In genomic region chr10:26494018-26494417, GRCh38 we compare ENCODE assay signal across 15 cellular contexts. TPM values are rescaled to one million over a fixed set of nuclear protein-coding genes. Genes with fewer than 3 reads are reported as not detected.
DNase-seq lines count a peak whose midpoint lies in the region; ATAC-seq, FAIRE-seq and TF ChIP-seq lines count a peak whose summit lies in the region.
"Had no signal": no experiment of that assay in that cellular context is flagged by ENCODE, and none has a peak within 500 bp of the region (broad histone marks: within the 10 kb centered on the region; RNA-seq: fewer than 3 reads in every experiment).

No MANE protein-coding gene starts in this region.

- no peak for TF ChIP-seq RAD21 in A549 (conservative IDR thresholded peaks at IDR 0.05 in 1 of 2, IDR thresholded peaks at IDR 0.05 in 1 of 2)

- H4K20me1 ChIP-seq in neural progenitor cell (ENCODE audit: low read depth) = no peaks in the 10 kb centered on the region

- H3K4me3 Mint-ChIP-seq in CD8-positive, alpha-beta memory T cell = no peak overlapping the region
- H3K4me3 Mint-ChIP-seq in activated naive CD8-positive, alpha-beta T cell treated with anti-CD3 and anti-CD28 coated beads, Interleukin-2, amount 50 U/mL, for 24 hours = no peak overlapping the region
- no peak overlapping the region for H3K4me3 Mint-ChIP-seq in neural progenitor cell
- H3K4me3 Mint-ChIP-seq: CD14-positive monocyte, H9 had no signal

- TF ChIP-seq CTCF in A549 (IDR thresholded peaks at IDR 0.05) (no peak), neutrophil (IDR thresholded peaks at IDR 0.05) (no peak), neural progenitor cell (IDR thresholded peaks at IDR 0.05) (no peak)

- H3K9me3 Mint-ChIP-seq in CD8-positive, alpha-beta memory T cell = peaks cover 0 to 2% (median 0%) of the 10 kb centered on the region in 5 donors
- no peaks in the 10 kb centered on the region for H3K9me3 Mint-ChIP-seq in activated naive CD8-positive, alpha-beta T cell treated with anti-CD3 and anti-CD28 coated beads, Interleukin-2, amount 50 U/mL, for 24 hours
- H3K9me3 Mint-ChIP-seq in neural progenitor cell = no peaks in the 10 kb centered on the region

- no peak for ATAC-seq in A549
- ATAC-seq in activated naive CD8-positive, alpha-beta T cell treated with anti-CD3 and anti-CD28 coated beads, Interleukin-2, amount 50 U/mL, for 24 hours = peak; percentile 86
- ATAC-seq in HG03280 (IDR thresholded peaks at IDR 0.05; ENCODE audit: unreplicated experiment) = no peak

- H3K36me3 Mint-ChIP-seq in CD8-positive, alpha-beta memory T cell = peaks cover 16 to 71% (median 17%) of the 10 kb centered on the region in 3 donors
- peaks cover 62% of the 10 kb centered on the region for H3K36me3 Mint-ChIP-seq in activated naive CD8-positive, alpha-beta T cell treated with anti-CD3 and anti-CD28 coated beads, Interleukin-2, amount 50 U/mL, for 24 hours (ENCODE audit: low read depth)
- H3K36me3 Mint-ChIP-seq in neural progenitor cell = no peaks in the 10 kb centered on the region

- no peak overlapping the region for H3K4me3 ChIP-seq in A549
- no peak overlapping the region for H3K4me3 ChIP-seq in CD8-positive, alpha-beta memory T cell (ENCODE audit: low read length)
- H3K4me3 ChIP-seq in neutrophil (ENCODE audit: low read depth in 1 of 2, low read length in 1 of 2) = no peak overlapping the region
- H3K4me3 ChIP-seq in neural progenitor cell = no peak overlapping the region

- H3K27me3 Mint-ChIP-seq in CD8-positive, alpha-beta memory T cell = no peaks in the 10 kb centered on the region
- no peaks in the 10 kb centered on the region for H3K27me3 Mint-ChIP-seq in activated naive CD8-positive, alpha-beta T cell treated with anti-CD3 and anti-CD28 coated beads, Interleukin-2, amount 50 U/mL, for 24 hours
- H3K27me3 Mint-ChIP-seq in neural progenitor cell (ENCODE audit: insufficient read depth, low read depth) = peaks cover 2% of the 10 kb centered on the region

- H3K4me1 ChIP-seq in A549 (peaks cover 33% of the 10 kb centered on the region), neutrophil (ENCODE audit: control insufficient read depth in 1 of 2, insufficient read depth in 1 of 2, low read depth in 1 of 2, low read length in 1 of 2) (peaks cover 32 to 36% of the 10 kb centered on the region in 2 experiments), neural progenitor cell (no peaks in the 10 kb centered on the region)
- H3K4me1 ChIP-seq in CD8-positive, alpha-beta memory T cell (ENCODE audit: insufficient read depth, low read length) = peaks cover 3% of the 10 kb centered on the region

- no peak for TF ChIP-seq EP300 in A549 (IDR thresholded peaks at IDR 0.05)

- DNase-seq in A549 (ENCODE audit: low read depth in 1 of 2, low spot score in 1 of 2) (no peak), neural progenitor cell (ENCODE audit: low spot score) (no peak), superior temporal gyrus (ENCODE audit: extremely low spot score) (no peak)
- no peak for DNase-seq in CD8-positive, alpha-beta memory T cell
- no peak for DNase-seq in activated naive CD8-positive, alpha-beta T cell treated with anti-CD3 and anti-CD28 coated beads, Interleukin-2, amount 50 U/mL, for 24 hours
- DNase-seq: Calu3, H9, NCI-H187, NCI-H345, NCI-H526 treated with DMSO at 0.1 percent for 48 hours, SHP77 treated with DMSO at 0.1 percent for 48 hours had no signal

- no peaks in the 10 kb centered on the region for H3K27me3 ChIP-seq in CD8-positive, alpha-beta memory T cell (ENCODE audit: insufficient read depth, low read length, poor library complexity, severe bottlenecking)
- H3K27me3 ChIP-seq in neutrophil = no peaks in the 10 kb centered on the region
- H3K27me3 ChIP-seq in neural progenitor cell = no peaks in the 10 kb centered on the region

- no peak overlapping the region for H2AFZ ChIP-seq in neural progenitor cell (replicated peaks)

- no peak for FAIRE-seq in A549 (lab: Jason Lieb, UNC)

- H3K27ac Mint-ChIP-seq in CD8-positive, alpha-beta memory T cell = peak overlapping the region in 5 of 8 donors; percentile 27 to 72 (median 57)
- H3K27ac Mint-ChIP-seq in activated naive CD8-positive, alpha-beta T cell treated with anti-CD3 and anti-CD28 coated beads, Interleukin-2, amount 50 U/mL, for 24 hours = peak overlapping the region; percentile 62
- H3K27ac Mint-ChIP-seq in neural progenitor cell = no peak overlapping the region
- H3K27ac Mint-ChIP-seq: H9 had no signal

- WGBS in A549 (ENCODE audit: missing lambda C conversion rate) = 89% methylated on average over 2 of the region's 2 CpGs

- H3K27ac ChIP-seq in A549 (peak overlapping the region; percentile 90 to 95), neutrophil (peak overlapping the region; percentile 33), neural progenitor cell (no peak overlapping the region)
- H3K27ac ChIP-seq in CD8-positive, alpha-beta memory T cell (ENCODE audit: low read depth, low read length) = no peak overlapping the region

- peaks cover 32% of the 10 kb centered on the region for H3K36me3 ChIP-seq in CD8-positive, alpha-beta memory T cell (ENCODE audit: insufficient read depth, low read length)
- peaks cover 67% of the 10 kb centered on the region for H3K36me3 ChIP-seq in neutrophil
- H3K36me3 ChIP-seq in neural progenitor cell = no peaks in the 10 kb centered on the region

- CTCF ChIA-PET in A549 (lab: Yijun Ruan, JAX) = interaction anchor here (2.5 kb wide), 1 partner anchor 10 kb away, joined by 10 read pairs; no protein-coding TSS in a partner anchor
- CTCF ChIA-PET in CD8-positive, alpha-beta memory T cell (lab: Charles Lee) = interaction anchor here (1.9 kb wide), 1 partner anchor 14 kb away, joined by 4 read pairs; no protein-coding TSS in a partner anchor

- H3F3A ChIP-seq in neural progenitor cell (ENCODE audit: low read depth) = no peaks in the 10 kb centered on the region

- H3K9ac ChIP-seq in neural progenitor cell = no peak overlapping the region

- no peaks in the 10 kb centered on the region for H3K9me3 ChIP-seq in A549
- no peaks in the 10 kb centered on the region for H3K9me3 ChIP-seq in CD8-positive, alpha-beta memory T cell (ENCODE audit: low read length)
- H3K9me3 ChIP-seq in neutrophil = no peaks in the 10 kb centered on the region
- no peaks in the 10 kb centered on the region for H3K9me3 ChIP-seq in neural progenitor cell (ENCODE audit: low read depth)

- H3K4me2 ChIP-seq in A549 = no peak overlapping the region
- no peak overlapping the region for H3K4me2 ChIP-seq in neural progenitor cell

- no peak for TF ChIP-seq POLR2A in A549 (IDR thresholded peaks at IDR 0.05; ENCODE audit: low read length)

- H3K4me1 Mint-ChIP-seq in CD8-positive, alpha-beta memory T cell = peaks cover 14 to 45% (median 23%) of the 10 kb centered on the region in 3 donors
- peaks cover 42% of the 10 kb centered on the region for H3K4me1 Mint-ChIP-seq in activated naive CD8-positive, alpha-beta T cell treated with anti-CD3 and anti-CD28 coated beads, Interleukin-2, amount 50 U/mL, for 24 hours
- peaks cover 4% of the 10 kb centered on the region for H3K4me1 Mint-ChIP-seq in neural progenitor cell

- H3K79me2 ChIP-seq in neural progenitor cell (ENCODE audit: low read depth) = no peaks in the 10 kb centered on the region

- POLR2A ChIA-PET in A549 (lab: Yijun Ruan, JAX) = no interaction called here
- POLR2A ChIA-PET in CD8-positive, alpha-beta memory T cell (lab: Charles Lee) = no interaction called here

TF ChIP-seq in A549, 52 proteins besides CTCF, POLR2A, EP300 and RAD21 (continues in another document):
- TF ChIP-seq RNF2 (IDR thresholded peaks at IDR 0.05; ENCODE audit: borderline replicate concordance, low read depth) = no peak
- TF ChIP-seq POLR2AphosphoS2 (conservative IDR thresholded peaks at IDR 0.05; ENCODE audit: low read length) = no peak
- TF ChIP-seq E2F6 (IDR thresholded peaks at IDR 0.05; ENCODE audit: borderline replicate concordance, low read depth) = no peak
- no peak for TF ChIP-seq CBX2 (IDR thresholded peaks at IDR 0.05; ENCODE audit: borderline replicate concordance, low read depth)
- no peak for TF ChIP-seq JUNB (IDR thresholded peaks at IDR 0.05)
- TF ChIP-seq MYC (IDR thresholded peaks at IDR 0.05; ENCODE audit: borderline replicate concordance, low read length) = no peak
- no peak for TF ChIP-seq REST (IDR thresholded peaks at IDR 0.05)

RNA-seq across cellular contexts. Expression of gene APBB1IP, which starts 55.9 kb away (rescaled TPM):
- polyA plus RNA-seq in A549 (2011; rRNA removed) (0.96 and 1.2 TPM in 2 replicates), A549 (2017; fragmentation: RNase III; extraction: RNeasy Plus Mini Kit Qiagen cat#74134 plus additional on column Dnase treatment) (6.6 to 9.2 TPM (median 7.5 TPM) in 3 replicates)
- polyA plus RNA-seq in A549 (2012; cell fraction: cytosol; rRNA removed) = 0.58 and 0.69 TPM in 2 replicates
- 0.74 and 0.97 TPM in 2 replicates for polyA plus RNA-seq in A549 (2012; cell fraction: nucleus; rRNA removed)
- polyA minus RNA-seq in A549 (2011; rRNA and poly(A)+ RNA removed) = 1.1 and 1.2 TPM in 2 replicates
- 10 to 100 TPM; 47.7 to 48.9 TPM for total RNA-seq in CD8-positive, alpha-beta memory T cell
- 72.3 TPM for polyA plus RNA-seq in CD8-positive, alpha-beta memory T cell
- not detected in 2 replicates for total RNA-seq in neural progenitor cell (ENCODE audit: low replicate concordance)
- total RNA-seq: H9, LHCN-M2 had no signal

Comparison
In these comparisons a context has a peak if more than half of its experiments do, and no peak if none do; other contexts are left out.
1. H3K27ac ChIP-seq: peak in A549 (2 of 2) and neutrophil (single experiment); none in CD8-positive, alpha-beta memory T cell (single experiment) and neural progenitor cell (single experiment).
2. RNA of gene APBB1IP, which starts 55.9 kb away (total RNA-seq): 47.7 to 48.9 TPM in CD8-positive, alpha-beta memory T cell; not detected in neural progenitor cell; every median in the first group is over 10 times any median in the second.